ENCODE assay signal across 18 cellular contexts in genomic region chr3:119428538-119428937, GRCh38. TPM values are rescaled to one million over a fixed set of nuclear protein-coding genes. Genes with fewer than 3 reads are reported as not detected.
A peak's percentile ranks its signal among the peaks of the same experiment; 100 is the strongest.
DNase-seq lines count a peak whose midpoint lies in the region; ATAC-seq, FAIRE-seq and TF ChIP-seq lines count a peak whose summit lies in the region.
"Had no signal": no experiment of that assay in that cellular context is flagged by ENCODE, and none has a peak within 500 bp of the region (broad histone marks: within the 10 kb centered on the region; RNA-seq: fewer than 3 reads in every experiment).

No MANE protein-coding gene starts in this region.

- H3K4me3 ChIP-seq in PC-3 (ENCODE audit: low read length), result no peak overlapping the region
- H3K4me3 ChIP-seq in fibroblast of pulmonary artery (replicated peaks; ENCODE audit: low read depth, low read length), result no peak overlapping the region
- H3K4me3 ChIP-seq in osteoblast (ENCODE audit: insufficient read depth, low read length), result no peak overlapping the region
- H3K4me3 ChIP-seq: dorsolateral prefrontal cortex, heart right ventricle, prostate gland, spleen had no signal

- ATAC-seq in PC-3 (no peak), esophagus mucosa (no peak), GM21447 (IDR thresholded peaks at IDR 0.05; ENCODE audit: unreplicated experiment) (no peak)
- ATAC-seq: activated T-cell treated with anti-CD3 and anti-CD28 coated beads, Interleukin-2, amount 50 U/mL, for 72 hours; heart right ventricle; natural killer cell; stimulated activated effector memory CD8-positive, alpha-beta T cell treated with anti-CD3 and anti-CD28 coated beads, Interleukin-12 subunit alpha, Interleukin-12 subunit beta, amount 100 ng/mL, for 72 hours had no signal

- H3K36me3 ChIP-seq in PC-3 (ENCODE audit: low read depth, low read length) (peaks cover 58% of the 10 kb centered on the region), osteoblast (ENCODE audit: insufficient read depth, low read length) (peaks cover 55% of the 10 kb centered on the region)

- H3K9me2 ChIP-seq in PC-3 (replicated peaks; ENCODE audit: low read length), result no peaks in the 10 kb centered on the region

- intact Hi-C loops in PC-3 (cut with micrococcal nuclease), result loop anchor here (10.0 kb wide), 1 partner anchor 154 kb away; no protein-coding TSS in a partner anchor

- FAIRE-seq in GM12892 (lab: Jason Lieb, UNC), result peak; percentile 57
- FAIRE-seq: keratinocyte had no signal

- H3K4me1 ChIP-seq in PC-3 (ENCODE audit: insufficient read depth, low read length) (no peaks in the 10 kb centered on the region), osteoblast (ENCODE audit: insufficient read depth, low read length) (no peaks in the 10 kb centered on the region)
- H3K4me1 ChIP-seq: BLaER1, prostate gland had no signal

- H3K9me3 ChIP-seq in PC-3 (ENCODE audit: low read length) (peaks cover 17% of the 10 kb centered on the region), osteoblast (ENCODE audit: low read depth, low read length) (no peaks in the 10 kb centered on the region)

- H3F3A ChIP-seq in PC-3 (ENCODE audit: low read length, unreplicated experiment), result no peaks in the 10 kb centered on the region

- H3K27ac ChIP-seq in PC-3 (ENCODE audit: low read length) (no peak overlapping the region), osteoblast (ENCODE audit: low read depth, low read length) (no peak overlapping the region)
- H3K27ac ChIP-seq: BLaER1, dorsolateral prefrontal cortex, heart right ventricle, prostate gland, spleen had no signal

- H3K27me3 ChIP-seq in PC-3 (ENCODE audit: low read length) (no peaks in the 10 kb centered on the region), osteoblast (ENCODE audit: insufficient read depth, low read length) (no peaks in the 10 kb centered on the region)
- H3K27me3 ChIP-seq: BLaER1, dorsolateral prefrontal cortex, heart right ventricle, spleen had no signal

- H2AFZ ChIP-seq in PC-3 (ENCODE audit: low read length), result no peak overlapping the region
- no peak overlapping the region for H2AFZ ChIP-seq in osteoblast (ENCODE audit: low read length)

- H3K9ac ChIP-seq in PC-3 (ENCODE audit: low read length), result no peak overlapping the region
- H3K9ac ChIP-seq: BLaER1 had no signal

- TF ChIP-seq CTCF in PC-3 (conservative IDR thresholded peaks at IDR 0.05; ENCODE audit: low read depth, low read length), result peak; percentile 51
- TF ChIP-seq CTCF in fibroblast of pulmonary artery (IDR thresholded peaks at IDR 0.05; ENCODE audit: low read length, missing control alignments), result peak; percentile 1
- no peak for TF ChIP-seq CTCF in osteoblast (IDR thresholded peaks at IDR 0.05; ENCODE audit: extremely low read depth, low read depth, low read length)

- POLR2A ChIA-PET in PC-3 (lab: Charles Lee; ENCODE audit: unreplicated experiment), result no interaction called here

- CTCF ChIA-PET in PC-3 (lab: Charles Lee), result interaction anchor here (0.6 kb wide), 1 partner anchor 64 kb away, joined by 3 read pairs; no protein-coding TSS in a partner anchor

- H3K4me2 ChIP-seq in PC-3 (ENCODE audit: low read length), result no peak overlapping the region
- no peak overlapping the region for H3K4me2 ChIP-seq in osteoblast (ENCODE audit: insufficient read depth, low read length)
- H3K4me2 ChIP-seq: BLaER1 had no signal

- no peak for TF ChIP-seq POLR2A in GM12892 (IDR thresholded peaks at IDR 0.05; ENCODE audit: low read depth, low read length)

- BruUV-seq in PC-3 (replicated peaks; lab: Mats Ljungman, UMichigan), result no TSS peak

- H3K79me2 ChIP-seq in PC-3 (ENCODE audit: low read length) (no peaks in the 10 kb centered on the region), osteoblast (ENCODE audit: insufficient read depth, low read length) (no peaks in the 10 kb centered on the region)

- no peaks in the 10 kb centered on the region for H4K20me1 ChIP-seq in PC-3 (ENCODE audit: low read length)
- H4K20me1 ChIP-seq in osteoblast (ENCODE audit: insufficient read depth, low read length), result peaks cover 8% of the 10 kb centered on the region
- H4K20me1 ChIP-seq: BLaER1 had no signal

- DNase-seq in CMK (ENCODE audit: low read depth) (peak; percentile 7), GM12892 (ENCODE audit: insufficient read length) (no peak), PC-3 (no peak), fibroblast of pulmonary artery (ENCODE audit: low read depth) (no peak), osteoblast (ENCODE audit: insufficient read length, low spot score, missing footprints) (no peak)
- DNase-seq: activated CD4-positive, alpha-beta T cell treated with anti-CD3 and anti-CD28 coated beads, Interleukin-2, amount 50 U/mL, for 48 hours; activated T-cell treated with anti-CD3 and anti-CD28 coated beads, Interleukin-2, amount 50 U/mL, for 72 hours; dorsolateral prefrontal cortex; heart right ventricle; natural killer cell; NCI-H187; spleen had no signal

RNA-seq across cellular contexts. Expression of gene TMEM39A, which starts 34.9 kb away (rescaled TPM):
- 15.3 TPM for polyA plus RNA-seq in GM12892 (2012; ENCODE audit: missing spikeins)
- 49.1 and 56.5 TPM in 2 replicates for total RNA-seq in PC-3 (2014; rRNA removed)
- total RNA-seq in esophagus mucosa, result 13.1 TPM
- 53.2 and 54.5 TPM in 2 replicates for total RNA-seq in osteoblast

RNA-seq across cellular contexts. Expression of gene POGLUT1, which starts 40.2 kb away (rescaled TPM):
- polyA plus RNA-seq in GM12892 (2012; ENCODE audit: missing spikeins), result 14.6 TPM
- total RNA-seq in PC-3 (2014; rRNA removed) (10.5 and 11.6 TPM in 2 replicates), esophagus mucosa (9.0 TPM), osteoblast (17.7 and 19.4 TPM in 2 replicates)
